In the genomic region with DNA sequence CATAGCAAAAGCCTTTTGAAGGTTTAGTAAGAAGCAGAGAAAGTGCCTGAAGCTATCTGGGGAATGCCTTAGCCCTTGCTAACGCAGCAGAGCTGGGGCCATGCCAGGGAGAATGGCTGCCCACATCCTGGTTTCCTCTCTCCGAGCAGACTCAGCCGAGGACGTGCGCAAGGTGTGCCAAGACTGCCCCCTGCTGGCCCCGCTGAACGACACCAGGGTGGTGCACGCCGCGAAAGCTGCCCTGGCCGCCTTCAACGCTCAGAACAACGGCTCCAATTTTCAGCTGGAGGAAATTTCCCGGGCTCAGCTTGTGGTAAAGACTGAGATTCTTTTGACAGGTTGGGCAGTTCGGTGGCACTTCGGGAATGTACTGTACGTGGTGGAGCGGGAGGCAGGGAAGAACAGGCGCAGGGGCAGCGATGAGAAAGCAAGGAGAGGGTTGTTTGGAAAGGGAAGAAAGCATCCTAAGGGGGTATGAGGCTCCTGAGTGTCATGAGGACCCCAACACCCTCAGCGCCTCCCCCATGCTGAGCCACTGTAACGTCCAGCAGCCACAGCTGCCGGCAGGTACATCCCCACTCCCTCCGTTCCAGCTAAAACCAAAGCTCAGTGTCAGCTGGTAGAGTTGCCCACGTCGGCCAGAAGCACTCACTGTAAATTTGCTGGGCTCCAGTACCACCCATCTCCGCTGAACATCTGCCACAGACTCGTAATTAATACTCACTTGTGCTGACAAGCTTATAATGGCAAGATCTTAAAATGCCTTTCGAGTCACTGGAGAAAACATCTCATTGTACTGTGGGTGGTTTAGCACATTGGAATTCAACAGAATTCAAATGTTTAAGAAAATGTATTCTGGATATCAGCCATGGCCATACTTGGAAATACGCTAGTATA, we compare ENCODE assay signal across 8 cellular contexts. TPM values are rescaled to one million over a fixed set of nuclear protein-coding genes. Genes with fewer than 3 reads are reported as not detected.
DNase-seq lines count a peak whose midpoint lies in the region; ATAC-seq and TF ChIP-seq lines count a peak whose summit lies in the region.

No MANE protein-coding gene starts in this region.

- no peaks in the 10 kb centered on the region for H3K9me2 ChIP-seq in HCT116 (ENCODE audit: insufficient read depth)

- H3K36me3 ChIP-seq in HCT116 (ENCODE audit: control insufficient read depth in 1 of 2, insufficient read depth in 2 of 2, low read length in 2 of 2) = no peaks in the 10 kb centered on the region
- H3K36me3 ChIP-seq in testis (ENCODE audit: low read depth, missing control alignments) = no peaks in the 10 kb centered on the region

- H3K4me2 ChIP-seq in HCT116 (ENCODE audit: low read length) = peak overlapping the region; percentile 87

- no peak overlapping the region for H3K27ac ChIP-seq in HCT116 (ENCODE audit: low read depth, low read length)
- no peak overlapping the region for H3K27ac ChIP-seq in foreskin keratinocyte
- H3K27ac ChIP-seq in testis = no peak overlapping the region

- peak overlapping the region; percentile 41 to 55 for H3K4me3 ChIP-seq in HCT116 (replicated peaks in 1 of 2; ENCODE audit: low read depth in 1 of 2, low read length in 2 of 2)
- peak overlapping the region in 1 of 2 donors; percentile 20 for H3K4me3 ChIP-seq in testis

- ATAC-seq in HCT116 (peak; percentile 98), foreskin keratinocyte (peak; percentile 96), omental fat pad (ENCODE audit: low FRiP score) (peak; percentile 99)

- RAD21 ChIA-PET in HCT116 (lab: Charles Lee; ENCODE audit: low non-redundant PET in 1 of 2, low total read pairs in 2 of 2, uncharacterized antibody in 2 of 2, unreplicated experiment in 2 of 2) = interaction anchor here (0.9 to 1.2 kb wide), 4 partner anchors 28 to 204 kb away, joined by 3 to 4 read pairs (median 3); a partner anchor contains a TSS

- POLR2A ChIA-PET in HCT116 (lab: Charles Lee) = interaction anchor here (1.7 to 2.4 kb wide), 2 partner anchors 47 to 166 kb away, joined by 4 to 11 read pairs; a partner anchor contains a TSS

- TF ChIP-seq RAD21 in HCT116 (IDR thresholded peaks at IDR 0.05; ENCODE audit: low read depth) = peak; percentile 94

- CTCF ChIA-PET in HCT116 (lab: Charles Lee) = interaction anchor here (0.6 to 8.4 kb wide), 28 partner anchors 9 to 958 kb away, joined by 3 to 64 read pairs (median 5); a partner anchor contains a TSS

- DNase-seq in GDM1 (lab: John Stamatoyannopoulos, UW) = peak; percentile 79
- peak; percentile 66 for DNase-seq in HCT116 (ENCODE audit: low read depth, low spot score)
- peak; percentile 100 for DNase-seq in M059J (ENCODE audit: low read depth)
- DNase-seq in SIG-M5 (lab: John Stamatoyannopoulos, UW) = peak; percentile 38
- peak; percentile 95 for DNase-seq in activated effector memory CD4-positive, alpha-beta T cell treated with anti-CD3 and anti-CD28 coated beads, Interleukin-2, amount 50 U/mL, for 16 hours
- DNase-seq in foreskin keratinocyte = peak; percentile 96 to 98
- DNase-seq in omental fat pad (ENCODE audit: low spot score) = peak; percentile 52
- DNase-seq in testis = peak; percentile 89

- peak; percentile 77 to 94 (median 91) for TF ChIP-seq CTCF in HCT116 (IDR thresholded peaks at IDR 0.05 in 2 of 3, conservative IDR thresholded peaks at IDR 0.05 in 1 of 3; ENCODE audit: borderline replicate concordance in 1 of 3, insufficient read depth in 1 of 3, low read depth in 2 of 3, low read length in 2 of 3)
- TF ChIP-seq CTCF in foreskin keratinocyte (conservative IDR thresholded peaks at IDR 0.05) = peak; percentile 99
- TF ChIP-seq CTCF in omental fat pad (IDR thresholded peaks at IDR 0.05) = peak in 1 of 3 donors; percentile 62
- peak; percentile 69 to 79 (median 75) for TF ChIP-seq CTCF in testis (IDR thresholded peaks at IDR 0.05)

- WGBS in testis, 2 donors = 14 to 18% methylated on average over 23 to 30 of the region's 30 CpGs

- H3K9me3 ChIP-seq in HCT116 (ENCODE audit: control insufficient read depth in 1 of 2, insufficient read depth in 1 of 2, low read depth in 1 of 2, low read length in 2 of 2) (no peaks in the 10 kb centered on the region), testis (no peaks in the 10 kb centered on the region)

- peak overlapping the region; percentile 44 for H3K9ac ChIP-seq in HCT116 (ENCODE audit: low read length)

- H3K27me3 ChIP-seq in HCT116 (ENCODE audit: insufficient read depth, low read length) (no peaks in the 10 kb centered on the region), foreskin keratinocyte (no peaks in the 10 kb centered on the region), testis (no peaks in the 10 kb centered on the region)

- TF ChIP-seq POLR2A in HCT116 (IDR thresholded peaks at IDR 0.05; ENCODE audit: borderline replicate concordance, extremely low read depth, insufficient read depth, insufficient read length) = no peak
- no peak for TF ChIP-seq POLR2A in testis (IDR thresholded peaks at IDR 0.05)

- peaks cover 2 to 21% of the 10 kb centered on the region in 2 experiments; a peak in 2 of 4 replicates for H3K4me1 ChIP-seq in HCT116 (ENCODE audit: control insufficient read depth in 1 of 2, insufficient read depth in 2 of 2, low read length in 2 of 2)
- H3K4me1 ChIP-seq in foreskin keratinocyte = peaks cover 6% of the 10 kb centered on the region
- H3K4me1 ChIP-seq in testis = no peaks in the 10 kb centered on the region

- no peaks in the 10 kb centered on the region for H3K79me2 ChIP-seq in HCT116 (ENCODE audit: insufficient read depth, low read length)

- H4K20me1 ChIP-seq in HCT116 (ENCODE audit: insufficient read depth) = no peaks in the 10 kb centered on the region

- no TSS peak for BruUV-seq in HCT116 (replicated peaks; lab: Mats Ljungman, UMichigan)

- intact Hi-C loops in HCT116 (cut with micrococcal nuclease) (loop anchor here (1.0 to 5.0 kb wide), 3 partner anchors 360 to 1097 kb away; no protein-coding TSS in a partner anchor), testis (cut with DNase I; ENCODE audit: low total_unique reads) (loop anchor here (10.0 kb wide), 1 partner anchor 208 kb away; no protein-coding TSS in a partner anchor)

- peak overlapping the region; percentile 47 for H2AFZ ChIP-seq in HCT116 (ENCODE audit: low read depth, low read length, poor library complexity, severe bottlenecking)

TF ChIP-seq in HCT116, 20 proteins besides CTCF, POLR2A, EP300 and RAD21:
- peak; percentile 39 for TF ChIP-seq POLR2AphosphoS5 (IDR thresholded peaks at IDR 0.05; ENCODE audit: low read depth, low read length)
- TF ChIP-seq YY1 (IDR thresholded peaks at IDR 0.05; ENCODE audit: extremely low read depth, insufficient replicate concordance, low read depth, low read length) = peak; percentile 83
- TF ChIP-seq ZFX (IDR thresholded peaks at IDR 0.05) = no peak
- TF ChIP-seq, protein P1, sequence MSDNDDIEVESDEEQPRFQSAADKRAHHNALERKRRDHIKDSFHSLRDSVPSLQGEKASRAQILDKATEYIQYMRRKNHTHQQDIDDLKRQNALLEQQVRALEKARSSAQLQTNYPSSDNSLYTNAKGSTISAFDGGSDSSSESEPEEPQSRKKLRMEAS (IDR thresholded peaks at IDR 0.05) = peak; percentile 63; the same call in 1 of the 2 replicates

RNA-seq across cellular contexts. Expression of a gene that starts 4.4 kb away (rescaled TPM):
- total RNA-seq in HCT116 (2021; ENCODE audit: unreplicated experiment) = 1.6 TPM
- 0.21 and 0.34 TPM in 2 replicates for polyA plus RNA-seq in HCT116 (2012)
- total RNA-seq in M059J (2014; rRNA removed; shearing (Covaris generic)) = not detected in 2 replicates
- total RNA-seq in foreskin keratinocyte = 0.21 TPM in 1 of 2 replicates, not detected in the other
- polyA plus RNA-seq in foreskin keratinocyte = 0.17 and 0.26 TPM in 2 replicates
- not detected for total RNA-seq in omental fat pad
- total RNA-seq in testis = 1 to 10 TPM in 1 of 2 donors, under 1 TPM in 1; 0.81 to 1.6 TPM
- polyA plus RNA-seq in testis (ENCODE audit: insufficient read depth, low read depth, low replicate concordance) = 1.5 TPM

RNA-seq across cellular contexts. Expression of a gene that starts 22.9 kb away (rescaled TPM):
- total RNA-seq in HCT116 (2021; ENCODE audit: unreplicated experiment) (not detected), foreskin keratinocyte (0.07 TPM in 1 of 2 replicates, not detected in the other), omental fat pad (not detected), testis (under 1 TPM in 1 of 2 donors, not detected in 1; 0.79 TPM)
- polyA plus RNA-seq in HCT116 (2012) = not detected in 2 replicates
- total RNA-seq in M059J (2014; rRNA removed; shearing (Covaris generic)) = not detected in 2 replicates
- polyA plus RNA-seq in foreskin keratinocyte (not detected in 2 replicates), testis (ENCODE audit: insufficient read depth, low read depth, low replicate concordance) (2.4 TPM)

RNA-seq across cellular contexts. Expression of a gene that starts 46.8 kb away (rescaled TPM):
- total RNA-seq in HCT116 (2021; ENCODE audit: unreplicated experiment) (54.3 TPM), foreskin keratinocyte (80.8 and 83.7 TPM in 2 replicates), omental fat pad (10 to 100 TPM; 43.7 to 69.9 (median 47.8) TPM), testis (10 to 100 TPM; 39.3 to 60.2 TPM)
- 34.1 and 40.0 TPM in 2 replicates for polyA plus RNA-seq in HCT116 (2012)
- total RNA-seq in M059J (2014; rRNA removed; shearing (Covaris generic)) = 182 and 237 TPM in 2 replicates
- polyA plus RNA-seq in foreskin keratinocyte (71.6 and 79.9 TPM in 2 replicates), testis (ENCODE audit: insufficient read depth, low read depth, low replicate concordance) (58.5 TPM)

RNA-seq across cellular contexts. Expression of a gene that starts 48.5 kb away (rescaled TPM):
- 0.42 TPM for total RNA-seq in HCT116 (2021; ENCODE audit: unreplicated experiment)
- 0.41 and 0.66 TPM in 2 replicates for polyA plus RNA-seq in HCT116 (2012)
- not detected in 2 replicates for total RNA-seq in M059J (2014; rRNA removed; shearing (Covaris generic))
- total RNA-seq in foreskin keratinocyte = 0.04 TPM in 1 of 2 replicates, not detected in the other
- polyA plus RNA-seq in foreskin keratinocyte = not detected in 2 replicates
- total RNA-seq in omental fat pad = not detected
- not detected for total RNA-seq in testis
- 0.16 TPM for polyA plus RNA-seq in testis (ENCODE audit: insufficient read depth, low read depth, low replicate concordance)

RNA-seq across cellular contexts. Expression of a gene that starts 50.1 kb away (rescaled TPM):
- total RNA-seq in HCT116 (2021; ENCODE audit: unreplicated experiment) = 16.8 TPM
- polyA plus RNA-seq in HCT116 (2012) = 7.0 and 10.0 TPM in 2 replicates
- total RNA-seq in M059J (2014; rRNA removed; shearing (Covaris generic)) = 24.1 and 28.6 TPM in 2 replicates
- total RNA-seq in foreskin keratinocyte = 11.9 and 14.0 TPM in 2 replicates
- 4.6 and 6.7 TPM in 2 replicates for polyA plus RNA-seq in foreskin keratinocyte
- total RNA-seq in omental fat pad = 10 to 100 TPM; 10.0 to 18.9 (median 16.1) TPM
- total RNA-seq in testis = 10 to 100 TPM; 33.1 to 35.0 TPM
- polyA plus RNA-seq in testis (ENCODE audit: insufficient read depth, low read depth, low replicate concordance) = 43.4 TPM

Comparison
In these comparisons a context has a peak if more than half of its experiments do, and no peak if none do; other contexts are left out.
1. DNase-seq: peak in every context shown above with its lines; median percentile 100 in M059J; 97 in foreskin keratinocyte; 95 in activated effector memory CD4-positive, alpha-beta T cell treated with anti-CD3 and anti-CD28 coated beads, Interleukin-2, amount 50 U/mL, for 16 hours; 89 in testis; 79 in GDM1; 66 in HCT116; 52 in omental fat pad; 38 in SIG-M5.